Comparison of ENCODE assay signal across 12 cellular contexts in the genomic region with DNA sequence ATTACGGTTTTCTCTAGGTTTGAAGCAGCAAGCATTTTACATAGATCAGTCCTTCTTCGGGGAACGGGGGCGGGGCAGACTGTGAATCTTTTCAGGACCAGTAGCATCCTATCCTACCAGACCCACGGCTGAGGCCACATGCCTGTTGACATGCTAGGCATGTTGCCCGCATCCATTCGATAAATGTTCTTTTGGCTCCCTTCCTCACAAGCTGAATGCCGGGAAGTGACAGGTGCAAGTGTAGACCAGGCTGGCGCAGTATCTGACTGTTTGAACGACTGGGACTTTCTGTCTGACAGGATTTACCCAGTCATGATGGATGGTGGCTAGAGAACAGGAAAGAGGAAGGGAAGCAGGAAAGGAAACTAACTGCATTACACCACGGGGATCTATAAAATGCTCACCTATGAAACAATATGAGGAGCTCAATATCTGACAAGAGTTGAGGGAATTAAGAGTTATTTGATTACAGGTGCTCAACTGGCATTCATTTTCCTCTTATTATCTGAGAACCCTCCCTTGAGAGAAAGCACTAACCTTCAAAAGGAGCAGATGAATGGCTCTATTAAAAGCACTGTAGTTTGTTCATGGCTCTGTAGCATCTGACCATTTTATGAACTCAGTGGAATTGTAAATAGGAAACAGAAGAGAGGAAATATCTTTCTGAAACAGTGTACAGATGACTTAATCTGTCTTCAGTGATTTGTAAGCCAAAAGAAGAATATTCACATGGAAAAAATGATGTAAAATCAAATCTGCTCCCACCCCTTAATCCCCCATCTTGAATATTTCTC.
DNase-seq lines count a peak whose midpoint lies in the region; ATAC-seq and TF ChIP-seq lines count a peak whose summit lies in the region.
"Had no signal": no experiment of that assay in that cellular context is flagged by ENCODE, and none has a peak within 500 bp of the region (broad histone marks: within the 10 kb centered on the region; RNA-seq: fewer than 3 reads in every experiment).

No MANE protein-coding gene starts in this region.

- no peaks in the 10 kb centered on the region for H4K20me1 ChIP-seq in SK-N-SH (ENCODE audit: insufficient read depth)

- peaks cover 6% of the 10 kb centered on the region for H3F3A ChIP-seq in SK-N-SH (replicated peaks; ENCODE audit: insufficient read depth)

- no peak overlapping the region for H2AFZ ChIP-seq in SK-N-SH (ENCODE audit: low read depth)

- TF ChIP-seq CTCF in SK-N-SH (IDR thresholded peaks at IDR 0.05) (no peak), upper lobe of right lung (IDR thresholded peaks at IDR 0.05) (no peak)

- WGBS in SK-N-SH (ENCODE audit: low lambda C conversion rate) = 78% methylated on average over 11 of the region's 11 CpGs

- no peak overlapping the region for H3K4me3 Mint-ChIP-seq in activated T-helper 17 cell treated with anti-CD3 and anti-CD28 coated beads, Interleukin-2, amount 50 U/mL, for 72 hours
- H3K4me3 Mint-ChIP-seq: activated CD8-positive, alpha-beta memory T cell treated with anti-CD3 and anti-CD28 coated beads, Interleukin-2, amount 10 ng/mL, durations not matched to agents 7 days and 5 days had no signal

- no peak for TF ChIP-seq EP300 in SK-N-SH (IDR thresholded peaks at IDR 0.05; ENCODE audit: borderline replicate concordance in 1 of 2, low read depth in 1 of 2, low read length in 1 of 2)

- H3K27ac Mint-ChIP-seq in activated T-helper 17 cell treated with anti-CD3 and anti-CD28 coated beads, Interleukin-2, amount 50 U/mL, for 72 hours = no peak overlapping the region
- H3K27ac Mint-ChIP-seq: activated CD8-positive, alpha-beta memory T cell treated with anti-CD3 and anti-CD28 coated beads, Interleukin-2, amount 10 ng/mL, durations not matched to agents 7 days and 5 days had no signal

- H3K27ac ChIP-seq in SK-N-SH (ENCODE audit: low read depth in 2 of 2, low read length in 1 of 2) (peak overlapping the region in 1 of 2 experiments; percentile 47; a peak in 2 of 4 replicates), upper lobe of right lung (no peak overlapping the region)

- peak; percentile 60; the same call in 1 of the 3 replicates for ATAC-seq in SK-N-SH treated with all-trans-retinoic acid at 6 μM for 48 hours
- ATAC-seq in upper lobe of right lung = no peak
- no peak for ATAC-seq in activated T-helper 17 cell treated with anti-CD3 and anti-CD28 coated beads, Interleukin-2, amount 50 U/mL, for 72 hours (replicated peaks)
- ATAC-seq: activated CD8-positive, alpha-beta memory T cell treated with anti-CD3 and anti-CD28 coated beads, Interleukin-2, amount 10 ng/mL, durations not matched to agents 7 days and 5 days had no signal

- no peaks in the 10 kb centered on the region for H3K36me3 Mint-ChIP-seq in activated T-helper 17 cell treated with anti-CD3 and anti-CD28 coated beads, Interleukin-2, amount 50 U/mL, for 72 hours (ENCODE audit: low read depth)
- H3K36me3 Mint-ChIP-seq: activated CD8-positive, alpha-beta memory T cell treated with anti-CD3 and anti-CD28 coated beads, Interleukin-2, amount 10 ng/mL, durations not matched to agents 7 days and 5 days had no signal

- DNase-seq in SK-N-SH (no peak), SHP77 (lab: John Stamatoyannopoulos, UW) (peak; percentile 98 to 99), medulla oblongata (ENCODE audit: extremely low spot score) (peak; percentile 35), upper lobe of right lung (peak; percentile 60), NOMO-1 treated with DMSO at 0.1 percent for 48 hours (lab: John Stamatoyannopoulos, UW; ENCODE audit: unreplicated experiment) (no peak)
- DNase-seq in activated CD4-positive, alpha-beta T cell treated with anti-CD3 and anti-CD28 coated beads, Interleukin-2, amount 50 U/mL, for 48 hours = no peak
- DNase-seq: activated CD8-positive, alpha-beta memory T cell treated with anti-CD3 and anti-CD28 coated beads, Interleukin-2, amount 10 ng/mL, durations not matched to agents 7 days and 5 days; DMS79; erythroblast; upper lobe of left lung had no signal

- no peaks in the 10 kb centered on the region for H3K27me3 Mint-ChIP-seq in activated T-helper 17 cell treated with anti-CD3 and anti-CD28 coated beads, Interleukin-2, amount 50 U/mL, for 72 hours
- H3K27me3 Mint-ChIP-seq: activated CD8-positive, alpha-beta memory T cell treated with anti-CD3 and anti-CD28 coated beads, Interleukin-2, amount 10 ng/mL, durations not matched to agents 7 days and 5 days had no signal

- H3K4me1 Mint-ChIP-seq in activated T-helper 17 cell treated with anti-CD3 and anti-CD28 coated beads, Interleukin-2, amount 50 U/mL, for 72 hours = no peaks in the 10 kb centered on the region
- H3K4me1 Mint-ChIP-seq: activated CD8-positive, alpha-beta memory T cell treated with anti-CD3 and anti-CD28 coated beads, Interleukin-2, amount 10 ng/mL, durations not matched to agents 7 days and 5 days had no signal

- no peaks in the 10 kb centered on the region for H3K36me3 ChIP-seq in SK-N-SH (replicated peaks in 1 of 2; ENCODE audit: control insufficient read depth in 1 of 2, insufficient read depth in 2 of 2, low read length in 1 of 2)
- H3K36me3 ChIP-seq in upper lobe of right lung = no peaks in the 10 kb centered on the region
- H3K36me3 ChIP-seq: upper lobe of left lung had no signal

- POLR2A ChIA-PET in SK-N-SH (lab: Yijun Ruan, JAX) = no interaction called here

- peaks cover 0 to 3% of the 10 kb centered on the region in 2 experiments; a peak in 2 of 4 replicates for H3K4me1 ChIP-seq in SK-N-SH (ENCODE audit: control insufficient read depth in 1 of 2, insufficient read depth in 2 of 2, low read depth in 1 of 2, low read length in 1 of 2)
- no peaks in the 10 kb centered on the region for H3K4me1 ChIP-seq in upper lobe of right lung

- TF ChIP-seq RAD21 in SK-N-SH (IDR thresholded peaks at IDR 0.05; ENCODE audit: low read length) = no peak

- no peaks in the 10 kb centered on the region for H3K9me3 Mint-ChIP-seq in activated T-helper 17 cell treated with anti-CD3 and anti-CD28 coated beads, Interleukin-2, amount 50 U/mL, for 72 hours

- H3K79me2 ChIP-seq in SK-N-SH (ENCODE audit: insufficient read depth) = no peaks in the 10 kb centered on the region

- H3K4me2 ChIP-seq in SK-N-SH = no peak overlapping the region

- CTCF ChIA-PET in SK-N-SH (lab: Yijun Ruan, JAX) = interaction anchor here (0.7 kb wide), 1 partner anchor 9 kb away, joined by 3 read pairs; no protein-coding TSS in a partner anchor

- intact Hi-C loops in upper lobe of right lung (cut with DNase I) = no loop called here

- H3K9me2 ChIP-seq in SK-N-SH = no peaks in the 10 kb centered on the region

- H3K4me3 ChIP-seq in SK-N-SH (ENCODE audit: low read depth in 2 of 2, low read length in 1 of 2) (no peak overlapping the region), upper lobe of right lung (no peak overlapping the region)
- H3K4me3 ChIP-seq: upper lobe of left lung had no signal

- H3K27me3 ChIP-seq in SK-N-SH (ENCODE audit: insufficient read depth) (no peaks in the 10 kb centered on the region), upper lobe of right lung (no peaks in the 10 kb centered on the region)
- H3K27me3 ChIP-seq: upper lobe of left lung had no signal

- H3K9ac ChIP-seq in SK-N-SH = no peak overlapping the region

- H3K9me3 ChIP-seq in SK-N-SH (no peaks in the 10 kb centered on the region), upper lobe of right lung (no peaks in the 10 kb centered on the region)
- H3K9me3 ChIP-seq: upper lobe of left lung had no signal

TF ChIP-seq in SK-N-SH treated with all-trans-retinoic acid at 6 μM for 48 hours, 23 proteins besides CTCF, POLR2A, EP300 and RAD21:
- TF ChIP-seq ZC3H10 (CRISPR knock-in tag; IDR thresholded peaks at IDR 0.05) = 0 out of 2 replicates have a peak, but pooled peaks have one; percentile 9
- no peak for TF ChIP-seq CSDC2 (CRISPR knock-in tag; IDR thresholded peaks at IDR 0.05)

TF ChIP-seq in SK-N-SH, 30 proteins besides CTCF, POLR2A, EP300 and RAD21:
- no peak for TF ChIP-seq MEF2A (IDR thresholded peaks at IDR 0.05; ENCODE audit: borderline replicate concordance, low read depth)
- TF ChIP-seq TCF12 (IDR thresholded peaks at IDR 0.05) = no peak

Comparison
In these comparisons a context has a peak if more than half of its experiments do, and no peak if none do; other contexts are left out.
1. DNase-seq: peak in SHP77 (2 of 2), medulla oblongata (single experiment) and upper lobe of right lung (single experiment); none in SK-N-SH (single experiment), activated CD4-positive, alpha-beta T cell treated with anti-CD3 and anti-CD28 coated beads, Interleukin-2, amount 50 U/mL, for 48 hours (0 of 2) and NOMO-1 treated with DMSO at 0.1 percent for 48 hours (single experiment).